ENCODE assay signal across 8 cellular contexts in the genomic region with DNA sequence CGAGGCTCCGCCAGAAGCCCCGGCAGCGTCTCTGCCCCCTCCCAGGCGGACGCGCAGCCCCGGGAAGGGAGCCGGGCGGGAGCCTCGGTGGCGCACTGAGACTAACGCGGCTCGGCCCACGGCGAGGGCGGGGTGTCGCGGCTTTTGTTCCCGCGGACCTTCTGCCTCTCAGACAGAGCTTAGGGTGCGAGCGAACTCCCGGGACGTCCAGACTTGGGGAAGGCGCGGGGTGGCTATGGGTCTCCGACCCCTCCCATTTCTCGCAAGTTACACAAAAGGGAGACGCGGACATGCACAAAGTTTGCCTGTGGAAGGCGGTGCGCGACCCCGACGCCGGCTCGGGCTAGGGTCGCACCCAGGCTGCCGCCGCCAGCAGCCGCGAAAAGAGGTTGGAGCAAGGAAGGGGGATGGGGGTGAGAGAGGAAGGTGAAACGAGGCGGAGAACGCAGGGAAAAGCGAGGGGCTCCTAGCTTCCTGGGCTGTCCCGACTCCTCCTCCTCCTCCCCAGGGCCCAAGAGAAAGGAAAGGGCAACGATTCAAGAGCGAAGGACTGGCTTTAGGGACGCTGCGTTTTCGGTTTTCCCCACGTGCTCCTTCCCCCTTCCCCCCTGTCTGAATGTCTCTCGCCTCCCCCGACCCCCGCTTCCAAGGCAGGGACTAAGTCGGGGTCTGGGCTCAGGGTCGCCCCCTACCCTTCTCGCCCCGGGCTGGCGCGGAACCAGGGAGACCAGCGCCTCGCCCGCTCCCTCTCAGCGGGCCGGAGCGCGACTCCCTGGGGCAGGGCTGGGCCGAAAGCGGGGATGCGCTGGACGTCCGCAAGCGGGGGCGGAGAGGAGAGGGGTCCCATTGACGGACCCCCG. TPM values are rescaled to one million over a fixed set of nuclear protein-coding genes. Genes with fewer than 3 reads are reported as not detected.
DNase-seq lines count a peak whose midpoint lies in the region; FAIRE-seq and TF ChIP-seq lines count a peak whose summit lies in the region.

No MANE protein-coding gene starts in this region.

- no peak overlapping the region for H3K56ac ChIP-seq in H9 (ENCODE audit: insufficient read length, low read depth, low read length)

- H2BK120ac ChIP-seq in H9 (ENCODE audit: low read depth, low read length, poor library complexity, severe bottlenecking), result peak overlapping the region; percentile 49

- H3K36me3 Mint-ChIP-seq in H9 (ENCODE audit: insufficient read depth in 1 of 3, low read depth in 3 of 3) (peaks cover 0 to 5% (median 3%) of the 10 kb centered on the region in 3 experiments; a peak in 2 of 7 replicates), astrocyte (ENCODE audit: low read depth, unreplicated experiment) (peaks cover 3% of the 10 kb centered on the region)

- H2AFZ ChIP-seq in H9 (ENCODE audit: low read length), result no peak overlapping the region
- peak overlapping the region; percentile 91 for H2AFZ ChIP-seq in astrocyte (ENCODE audit: low read depth, low read length)

- H2BK20ac ChIP-seq in H9 (ENCODE audit: low read depth, low read length, poor library complexity, severe bottlenecking), result no peak overlapping the region

- H3K9me3 ChIP-seq in H9 (ENCODE audit: control insufficient read depth, low read depth, low read length) (no peaks in the 10 kb centered on the region), astrocyte (ENCODE audit: insufficient read depth, low read depth, low read length) (no peaks in the 10 kb centered on the region), prostate gland (no peaks in the 10 kb centered on the region)

- no peak overlapping the region for H2BK12ac ChIP-seq in H9 (ENCODE audit: insufficient read length, low read depth, low read length)

- H3K4me3 ChIP-seq in LNCaP clone FGC (ENCODE audit: low read depth, low read length) (peak overlapping the region; percentile 81), astrocyte (ENCODE audit: insufficient read depth, low read depth, low read length) (peak overlapping the region; percentile 79), prostate gland (peak overlapping the region; percentile 86 to 89)

- H2BK5ac ChIP-seq in H9 (ENCODE audit: insufficient read length, low read length), result no peak overlapping the region

- no peak overlapping the region for H2BK15ac ChIP-seq in H9 (ENCODE audit: low read depth, low read length)

- no peaks in the 10 kb centered on the region for H3K27me3 ChIP-seq in H9 (ENCODE audit: insufficient read depth, low read length)
- H3K27me3 ChIP-seq in astrocyte (ENCODE audit: insufficient read depth, low read length), result no peaks in the 10 kb centered on the region
- no peaks in the 10 kb centered on the region for H3K27me3 ChIP-seq in prostate gland (replicated peaks; ENCODE audit: insufficient read depth)

- peak overlapping the region; percentile 52 for H3K18ac ChIP-seq in H9 (ENCODE audit: insufficient read length, low read depth, low read length)

- peak overlapping the region; percentile 82; the same call in 1 of the 2 replicates for H3K4ac ChIP-seq in H9 (ENCODE audit: low read depth, low read length)

- H3K4me1 Mint-ChIP-seq in H9 (peaks cover 47 to 51% of the 10 kb centered on the region in 2 experiments), astrocyte (ENCODE audit: low read depth, unreplicated experiment) (peaks cover 27% of the 10 kb centered on the region)

- no peak overlapping the region for H4K91ac ChIP-seq in H9 (ENCODE audit: insufficient read length, low read depth, low read length)

- H4K20me1 ChIP-seq in H9 (ENCODE audit: control insufficient read depth, insufficient read depth, insufficient read length), result no peaks in the 10 kb centered on the region
- peaks cover 35% of the 10 kb centered on the region for H4K20me1 ChIP-seq in astrocyte (ENCODE audit: insufficient read depth, low read length)

- H3K36me3 ChIP-seq in astrocyte (ENCODE audit: insufficient read depth, low read length) (no peaks in the 10 kb centered on the region), prostate gland (no peaks in the 10 kb centered on the region)

- H3K79me2 ChIP-seq in H9 (ENCODE audit: insufficient read depth, low read length) (peaks cover 41% of the 10 kb centered on the region; the same call in 1 of the 2 replicates), astrocyte (ENCODE audit: insufficient read depth, low read length) (peaks cover 57% of the 10 kb centered on the region)

- H3K4me2 ChIP-seq in H9 (ENCODE audit: insufficient read depth, insufficient read length, low read length) (peak overlapping the region; percentile 84), astrocyte (ENCODE audit: low read length) (peak overlapping the region; percentile 92)

- intact Hi-C loops in prostate gland (cut with DNase I), result loop anchor here (1.0 to 10.0 kb wide), 5 partner anchors 95 to 547 kb away; a partner anchor contains a TSS

- TF ChIP-seq CTCF in H9 (conservative IDR thresholded peaks at IDR 0.05) (no peak), LNCaP clone FGC (IDR thresholded peaks at IDR 0.05; ENCODE audit: control insufficient read depth, extremely low read depth, insufficient read depth) (no peak), astrocyte (IDR thresholded peaks at IDR 0.05; ENCODE audit: insufficient read depth, low read depth, low read length) (no peak), prostate gland (IDR thresholded peaks at IDR 0.05) (no peak)

- H3K9me3 Mint-ChIP-seq in H9 (no peaks in the 10 kb centered on the region), astrocyte (ENCODE audit: unreplicated experiment) (no peaks in the 10 kb centered on the region)

- no peak overlapping the region for H3K23ac ChIP-seq in H9 (ENCODE audit: insufficient read length, low read depth, low read length)

- H3K14ac ChIP-seq in H9 (ENCODE audit: insufficient read depth, low read length), result peak overlapping the region; percentile 83

- H3K27ac ChIP-seq in H9 (ENCODE audit: insufficient read length, low read depth, low read length), result no peak overlapping the region
- H3K27ac ChIP-seq in astrocyte (ENCODE audit: low read depth, low read length), result peak overlapping the region; percentile 75
- peak overlapping the region; percentile 89 for H3K27ac ChIP-seq in prostate gland

- H3K4me1 ChIP-seq in H9 (ENCODE audit: insufficient read depth, low read length) (peaks cover 10% of the 10 kb centered on the region; the same call in 1 of the 2 replicates), astrocyte (ENCODE audit: insufficient read depth, low read length) (peaks cover 24% of the 10 kb centered on the region), prostate gland (replicated peaks) (peaks cover 15% of the 10 kb centered on the region)

- H4K5ac ChIP-seq in H9 (ENCODE audit: insufficient read length, low read depth, low read length), result no peak overlapping the region

- peak; percentile 21 for TF ChIP-seq POLR2A in prostate gland (IDR thresholded peaks at IDR 0.05)

- H4K8ac ChIP-seq in H9 (replicated peaks; ENCODE audit: insufficient read length, low read depth, low read length), result no peak overlapping the region

- H3K4me3 Mint-ChIP-seq in H9, result peak overlapping the region; percentile 93 to 97
- H3K4me3 Mint-ChIP-seq in astrocyte (ENCODE audit: unreplicated experiment), result peak overlapping the region; percentile 96

- DNase-seq in GDM1 (lab: John Stamatoyannopoulos, UW), result peak; percentile 37
- DNase-seq in H9, result peak; percentile 37
- no peak for DNase-seq in LNCaP clone FGC (ENCODE audit: low read depth)
- peak; percentile 7 for DNase-seq in T follicular helper cell (ENCODE audit: low read depth)
- peak; percentile 67 for DNase-seq in astrocyte (ENCODE audit: low read depth)
- peak; percentile 76 for DNase-seq in hepatic stellate cell (ENCODE audit: low spot score)
- peak; percentile 60 for DNase-seq in prostate gland (ENCODE audit: low spot score)
- no peak for DNase-seq in AML-193 (lab: John Stamatoyannopoulos, UW)

- H3K9ac ChIP-seq in H9 (ENCODE audit: extremely low read depth, insufficient read length, low read length) (peak overlapping the region; percentile 58), astrocyte (ENCODE audit: low read length) (peak overlapping the region; percentile 91)

- no peak overlapping the region for H3T11ph ChIP-seq in H9 (ENCODE audit: low read length)

- peak overlapping the region; percentile 68 to 98 (median 92) for H3K27ac Mint-ChIP-seq in H9
- H3K27ac Mint-ChIP-seq in astrocyte (ENCODE audit: unreplicated experiment), result peak overlapping the region; percentile 83

- H3K23me2 ChIP-seq in H9 (ENCODE audit: insufficient read length, low read depth, low read length, poor library complexity, severe bottlenecking), result peaks cover 10% of the 10 kb centered on the region

- WGBS in H9 (ENCODE audit: extremely low coverage, insufficient read length, low lambda C conversion rate), result no CpG with 5 or more reads among the region's 80 CpGs
- WGBS in prostate gland, result under 1% methylated on average over 80 of the region's 80 CpGs

- no peak for FAIRE-seq in astrocyte (lab: Jason Lieb, UNC)

- H3K27me3 Mint-ChIP-seq in H9 (ENCODE audit: low read depth) (peaks cover 4% of the 10 kb centered on the region; the same call in 1 of the 2 replicates), astrocyte (ENCODE audit: low read depth, unreplicated experiment) (peaks cover 4% of the 10 kb centered on the region)

- no peak overlapping the region for H2AK5ac ChIP-seq in H9 (ENCODE audit: insufficient read length, low read length)

- H3K79me1 ChIP-seq in H9 (ENCODE audit: insufficient read depth, low read depth, low read length, poor library complexity, severe bottlenecking), result peaks cover 2% of the 10 kb centered on the region

RNA-seq across cellular contexts. Expression of a gene that starts 0.7 kb away (rescaled TPM):
- total RNA-seq in H9 (2021) (380 and 386 TPM in 2 replicates), astrocyte (785 and 823 TPM in 2 replicates), prostate gland (100 to 1,000 TPM; 267 to 564 TPM)

Comparison
In these comparisons a context has a peak if more than half of its experiments do, and no peak if none do; other contexts are left out.
1. DNase-seq: peak in GDM1 (single experiment), H9 (single experiment), T follicular helper cell (single experiment), astrocyte (single experiment), hepatic stellate cell (single experiment) and prostate gland (single experiment); none in LNCaP clone FGC (single experiment) and AML-193 (0 of 2).
2. Peak in every context shown above with its lines, with median percentiles within 50 percentile points of each other: H3K4me3 ChIP-seq.